ENCODE assay signal across 8 cellular contexts in genomic region chr4:105895609-105896460, GRCh38. TPM values are rescaled to one million over a fixed set of nuclear protein-coding genes. Genes with fewer than 3 reads are reported as not detected.
DNase-seq lines count a peak whose midpoint lies in the region; ATAC-seq and TF ChIP-seq lines count a peak whose summit lies in the region.

No MANE protein-coding gene starts in this region.

- intact Hi-C loops in activated naive CD4-positive, alpha-beta T cell treated with anti-CD3 and anti-CD28 coated beads for 36 hours (cut with micrococcal nuclease) = no loop called here

- ATAC-seq in HG02981 (IDR thresholded peaks at IDR 0.05; ENCODE audit: unreplicated experiment) = peak; percentile 36

- peak overlapping the region; percentile 7 to 20 for H3K4me3 ChIP-seq in foreskin fibroblast (ENCODE audit: low read depth in 1 of 2, low read length in 2 of 2)

- H3K4me3 Mint-ChIP-seq in activated naive CD4-positive, alpha-beta T cell treated with anti-CD3 and anti-CD28 coated beads for 36 hours = peak overlapping the region; percentile 55
- peak overlapping the region; percentile 68 for H3K4me3 Mint-ChIP-seq in osteocyte (ENCODE audit: unreplicated experiment)

- peaks cover 61% of the 10 kb centered on the region for H3K27me3 Mint-ChIP-seq in activated naive CD4-positive, alpha-beta T cell treated with anti-CD3 and anti-CD28 coated beads for 36 hours (ENCODE audit: low read depth)
- peaks cover 89% of the 10 kb centered on the region for H3K27me3 Mint-ChIP-seq in osteocyte (ENCODE audit: unreplicated experiment)

- H3K4me1 Mint-ChIP-seq in activated naive CD4-positive, alpha-beta T cell treated with anti-CD3 and anti-CD28 coated beads for 36 hours (ENCODE audit: low read depth) = peaks cover 5% of the 10 kb centered on the region
- H3K4me1 Mint-ChIP-seq in osteocyte (ENCODE audit: unreplicated experiment) = peaks cover 14% of the 10 kb centered on the region

- peak; percentile 38 for DNase-seq in activated naive CD4-positive, alpha-beta T cell treated with anti-CD3 and anti-CD28 coated beads for 36 hours
- DNase-seq in activated naive CD4-positive, alpha-beta T cell treated with Interleukin-2 at 50 U/mL for 16 hours = no peak
- peak; percentile 2 for DNase-seq in RPMI8226
- peak in 1 of 2 donors; percentile 23 for DNase-seq in foreskin fibroblast
- DNase-seq in osteocyte (ENCODE audit: extremely low spot score, unreplicated experiment) = no peak
- DNase-seq in NCI-H524 treated with DMSO at 0.1 percent for 48 hours (lab: John Stamatoyannopoulos, UW) = no peak
- DNase-seq in activated naive CD4-positive, alpha-beta T cell (lab: John Stamatoyannopoulos, UW) = no peak

- no peaks in the 10 kb centered on the region for H3K9me3 Mint-ChIP-seq in activated naive CD4-positive, alpha-beta T cell treated with anti-CD3 and anti-CD28 coated beads for 36 hours
- H3K9me3 Mint-ChIP-seq in osteocyte (ENCODE audit: unreplicated experiment) = no peaks in the 10 kb centered on the region

- no peak for TF ChIP-seq CTCF in foreskin fibroblast (IDR thresholded peaks at IDR 0.05; ENCODE audit: low read depth, low read length)
- TF ChIP-seq CTCF in osteocyte (IDR thresholded peaks at IDR 0.05) = no peak

- no peaks in the 10 kb centered on the region for H3K36me3 Mint-ChIP-seq in activated naive CD4-positive, alpha-beta T cell treated with anti-CD3 and anti-CD28 coated beads for 36 hours (ENCODE audit: low read depth)
- no peaks in the 10 kb centered on the region for H3K36me3 Mint-ChIP-seq in osteocyte (ENCODE audit: unreplicated experiment)

- no peak overlapping the region for H3K27ac Mint-ChIP-seq in activated naive CD4-positive, alpha-beta T cell treated with anti-CD3 and anti-CD28 coated beads for 36 hours
- H3K27ac Mint-ChIP-seq in osteocyte (ENCODE audit: unreplicated experiment) = no peak overlapping the region

- CTCF ChIA-PET in activated naive CD4-positive, alpha-beta T cell treated with anti-CD3 and anti-CD28 coated beads for 36 hours (lab: Charles Lee) = no interaction called here

RNA-seq across cellular contexts. Expression of gene NPNT, which starts 0.6 kb away (rescaled TPM):
- total RNA-seq in activated naive CD4-positive, alpha-beta T cell treated with anti-CD3 and anti-CD28 coated beads for 36 hours = not detected
- total RNA-seq in osteocyte = not detected in 2 replicates

Comparison
In these comparisons a context has a peak if more than half of its experiments do, and no peak if none do; other contexts are left out.
1. DNase-seq: peak in activated naive CD4-positive, alpha-beta T cell treated with anti-CD3 and anti-CD28 coated beads for 36 hours (single experiment) and RPMI8226 (single experiment); none in activated naive CD4-positive, alpha-beta T cell treated with Interleukin-2 at 50 U/mL for 16 hours (single experiment), osteocyte (single experiment), NCI-H524 treated with DMSO at 0.1 percent for 48 hours (single experiment) and activated naive CD4-positive, alpha-beta T cell (0 of 4).